ENCODE assay signal across 1 cellular context in the genomic region with DNA sequence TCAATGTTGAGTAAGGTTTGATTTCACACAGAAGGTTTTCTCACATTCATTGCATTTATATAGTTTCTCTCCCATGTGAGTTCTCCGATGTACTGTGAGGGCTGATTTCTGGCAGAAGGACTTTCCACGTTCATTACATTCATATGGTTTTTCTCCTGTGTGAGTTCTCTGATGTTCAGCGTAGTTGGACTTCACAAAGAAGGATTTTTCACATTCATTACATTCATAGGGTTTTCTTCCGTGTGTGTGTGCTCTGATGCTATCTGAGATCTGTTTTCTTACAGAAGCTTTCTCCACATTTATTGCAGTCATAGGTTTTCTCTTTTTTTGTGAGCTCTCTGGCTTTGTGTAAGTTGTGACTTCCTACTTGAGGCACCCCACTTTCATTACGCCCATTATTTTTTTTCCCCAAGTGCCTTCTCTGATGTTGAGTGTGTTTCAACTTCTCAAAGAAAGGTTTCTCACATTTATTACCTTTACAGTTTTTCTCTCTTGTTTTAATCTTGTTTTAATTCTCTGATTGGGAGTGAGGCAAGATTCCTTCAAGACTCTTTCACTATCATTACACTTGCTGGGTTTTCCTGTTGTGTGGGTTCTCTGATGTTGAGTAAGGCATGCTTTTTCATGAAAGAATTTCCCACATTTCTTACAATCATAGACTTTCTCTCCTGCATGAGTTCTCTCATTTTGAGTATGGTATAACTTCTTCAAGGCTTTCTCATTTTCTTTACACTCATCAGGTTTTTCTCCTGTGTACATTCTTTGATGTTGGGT.
TF ChIP-seq lines count a peak whose summit lies in the region.

No MANE protein-coding gene starts in this region.

TF ChIP-seq in HEK293, 187 proteins besides CTCF, POLR2A, EP300 and RAD21 (continued from another document):
- TF ChIP-seq, protein P1, sequence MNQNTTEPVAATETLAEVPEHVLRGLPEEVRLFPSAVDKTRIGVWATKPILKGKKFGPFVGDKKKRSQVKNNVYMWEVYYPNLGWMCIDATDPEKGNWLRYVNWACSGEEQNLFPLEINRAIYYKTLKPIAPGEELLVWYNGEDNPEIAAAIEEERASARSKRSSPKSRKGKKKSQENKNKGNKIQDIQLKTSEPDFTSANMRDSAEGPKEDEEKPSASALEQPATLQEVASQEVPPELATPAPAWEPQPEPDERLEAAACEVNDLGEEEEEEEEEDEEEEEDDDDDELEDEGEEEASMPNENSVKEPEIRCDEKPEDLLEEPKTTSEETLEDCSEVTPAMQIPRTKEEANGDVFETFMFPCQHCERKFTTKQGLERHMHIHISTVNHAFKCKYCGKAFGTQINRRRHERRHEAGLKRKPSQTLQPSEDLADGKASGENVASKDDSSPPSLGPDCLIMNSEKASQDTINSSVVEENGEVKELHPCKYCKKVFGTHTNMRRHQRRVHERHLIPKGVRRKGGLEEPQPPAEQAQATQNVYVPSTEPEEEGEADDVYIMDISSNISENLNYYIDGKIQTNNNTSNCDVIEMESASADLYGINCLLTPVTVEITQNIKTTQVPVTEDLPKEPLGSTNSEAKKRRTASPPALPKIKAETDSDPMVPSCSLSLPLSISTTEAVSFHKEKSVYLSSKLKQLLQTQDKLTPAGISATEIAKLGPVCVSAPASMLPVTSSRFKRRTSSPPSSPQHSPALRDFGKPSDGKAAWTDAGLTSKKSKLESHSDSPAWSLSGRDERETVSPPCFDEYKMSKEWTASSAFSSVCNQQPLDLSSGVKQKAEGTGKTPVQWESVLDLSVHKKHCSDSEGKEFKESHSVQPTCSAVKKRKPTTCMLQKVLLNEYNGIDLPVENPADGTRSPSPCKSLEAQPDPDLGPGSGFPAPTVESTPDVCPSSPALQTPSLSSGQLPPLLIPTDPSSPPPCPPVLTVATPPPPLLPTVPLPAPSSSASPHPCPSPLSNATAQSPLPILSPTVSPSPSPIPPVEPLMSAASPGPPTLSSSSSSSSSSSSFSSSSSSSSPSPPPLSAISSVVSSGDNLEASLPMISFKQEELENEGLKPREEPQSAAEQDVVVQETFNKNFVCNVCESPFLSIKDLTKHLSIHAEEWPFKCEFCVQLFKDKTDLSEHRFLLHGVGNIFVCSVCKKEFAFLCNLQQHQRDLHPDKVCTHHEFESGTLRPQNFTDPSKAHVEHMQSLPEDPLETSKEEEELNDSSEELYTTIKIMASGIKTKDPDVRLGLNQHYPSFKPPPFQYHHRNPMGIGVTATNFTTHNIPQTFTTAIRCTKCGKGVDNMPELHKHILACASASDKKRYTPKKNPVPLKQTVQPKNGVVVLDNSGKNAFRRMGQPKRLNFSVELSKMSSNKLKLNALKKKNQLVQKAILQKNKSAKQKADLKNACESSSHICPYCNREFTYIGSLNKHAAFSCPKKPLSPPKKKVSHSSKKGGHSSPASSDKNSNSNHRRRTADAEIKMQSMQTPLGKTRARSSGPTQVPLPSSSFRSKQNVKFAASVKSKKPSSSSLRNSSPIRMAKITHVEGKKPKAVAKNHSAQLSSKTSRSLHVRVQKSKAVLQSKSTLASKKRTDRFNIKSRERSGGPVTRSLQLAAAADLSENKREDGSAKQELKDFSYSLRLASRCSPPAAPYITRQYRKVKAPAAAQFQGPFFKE (tag by site-specific recombination; IDR thresholded peaks at IDR 0.05; ENCODE audit: borderline replicate concordance), result no peak
- TF ChIP-seq MZF1 (tag by site-specific recombination; IDR thresholded peaks at IDR 0.05; ENCODE audit: borderline replicate concordance) (no peak), ZNF24 (tag by site-specific recombination; IDR thresholded peaks at IDR 0.05) (no peak), SETDB1 (IDR thresholded peaks at IDR 0.05; ENCODE audit: insufficient read length, low read length) (peak; percentile 80), ZNF426 (tag by site-specific recombination; IDR thresholded peaks at IDR 0.05) (no peak), ZNF274 (IDR thresholded peaks at IDR 0.05; ENCODE audit: low read length) (no peak), ZNF274 (tag by site-specific recombination; IDR thresholded peaks at IDR 0.05; ENCODE audit: borderline replicate concordance) (peak; percentile 66; the same call in 1 of the 2 replicates)
